17 cellular contexts compared by ENCODE assay signal in genomic region chr15:42405876-42406482, GRCh38. TPM values are rescaled to one million over a fixed set of nuclear protein-coding genes. Genes with fewer than 3 reads are reported as not detected.
DNase-seq lines count a peak whose midpoint lies in the region; ATAC-seq, FAIRE-seq and TF ChIP-seq lines count a peak whose summit lies in the region.
"Had no signal": no experiment of that assay in that cellular context is flagged by ENCODE, and none has a peak within 500 bp of the region (broad histone marks: within the 10 kb centered on the region; RNA-seq: fewer than 3 reads in every experiment).

No MANE protein-coding gene starts in this region.

- no peak overlapping the region for H3K9ac ChIP-seq in kidney (ENCODE audit: low read length in 2 of 2)

- FAIRE-seq in kidney (lab: Jason Lieb, UNC): no peak
- FAIRE-seq: GM12878 had no signal

- H3K27ac Mint-ChIP-seq in nephron (peak overlapping the region in 2 of 3 experiments; percentile 39 to 62), natural killer cell (no peak overlapping the region)
- H3K27ac Mint-ChIP-seq: H9 had no signal

- H3K9me3 ChIP-seq in kidney (ENCODE audit: control insufficient read depth in 1 of 2, low read length in 2 of 2): no peaks in the 10 kb centered on the region
- H3K9me3 ChIP-seq: Caco-2 had no signal

- H3K27ac ChIP-seq in caudate nucleus (ENCODE audit: low read depth, low read length): peak overlapping the region; percentile 85
- peak overlapping the region in 1 of 2 donors; percentile 47 for H3K27ac ChIP-seq in kidney (ENCODE audit: low read depth in 2 of 2, low read length in 2 of 2)
- H3K27ac ChIP-seq: C4-2B had no signal

- TF ChIP-seq CTCF in kidney (IDR thresholded peaks at IDR 0.05; ENCODE audit: borderline replicate concordance, extremely low read depth, insufficient read depth) (no peak), nephron (IDR thresholded peaks at IDR 0.05; ENCODE audit: unreplicated experiment in 3 of 3) (no peak), natural killer cell (IDR thresholded peaks at IDR 0.05) (no peak)

- H3K27me3 Mint-ChIP-seq in nephron (ENCODE audit: low read depth) (peaks cover 3% of the 10 kb centered on the region), natural killer cell (ENCODE audit: low read depth in 2 of 2) (no peaks in the 10 kb centered on the region)

- no peak for ATAC-seq in natural killer cell
- no peak for ATAC-seq in HG03039 (IDR thresholded peaks at IDR 0.05; ENCODE audit: unreplicated experiment)
- ATAC-seq: GM12878 had no signal

- no peaks in the 10 kb centered on the region for H3K9me3 Mint-ChIP-seq in nephron
- no peaks in the 10 kb centered on the region for H3K9me3 Mint-ChIP-seq in natural killer cell
- H3K9me3 Mint-ChIP-seq: H9 had no signal

- H3K4me3 Mint-ChIP-seq in nephron: no peak overlapping the region
- no peak overlapping the region for H3K4me3 Mint-ChIP-seq in natural killer cell
- H3K4me3 Mint-ChIP-seq: H9 had no signal

- peak; percentile 56 for DNase-seq in Ammon's horn (ENCODE audit: low spot score)
- DNase-seq in caudate nucleus (lab: John Stamatoyannopoulos, UW): peak in 15 of 61 donors; percentile 5 to 47 (median 21)
- DNase-seq in kidney: no peak
- no peak for DNase-seq in natural killer cell
- DNase-seq in DMS53 treated with DMSO at 0.1 percent for 48 hours (lab: John Stamatoyannopoulos, UW; ENCODE audit: unreplicated experiment): no peak
- DNase-seq in activated CD4-positive, alpha-beta T cell treated with anti-CD3 and anti-CD28 coated beads, Interleukin-2, amount 50 U/mL, for 4 hours: no peak
- DNase-seq: Caco-2; H9; NCI-H146; NCI-H345; NCI-H69; NK-92 treated with Interleukin-12 subunit alpha and Interleukin-12 subunit beta, amount 100 ng/mL, for 24 hours had no signal

- intact Hi-C loops in kidney (cut with DNase I) (no loop called here), natural killer cell (cut with micrococcal nuclease) (no loop called here)

- H3K36me3 Mint-ChIP-seq in nephron (ENCODE audit: low read depth): peaks cover 9% of the 10 kb centered on the region
- no peaks in the 10 kb centered on the region for H3K36me3 Mint-ChIP-seq in natural killer cell

- peaks cover 10% of the 10 kb centered on the region for H3K4me1 Mint-ChIP-seq in nephron
- H3K4me1 Mint-ChIP-seq in natural killer cell: peaks cover 22 to 24% of the 10 kb centered on the region in 2 donors
- H3K4me1 Mint-ChIP-seq: H9 had no signal

- H3K4me1 ChIP-seq in kidney (ENCODE audit: control insufficient read depth in 1 of 2, insufficient read depth in 1 of 2, low read depth in 1 of 2, low read length in 2 of 2): peaks cover 3 to 4% of the 10 kb centered on the region in 2 donors

- peaks cover 15 to 16% of the 10 kb centered on the region in 2 donors for H3K36me3 ChIP-seq in kidney (ENCODE audit: control insufficient read depth in 1 of 2, insufficient read depth in 2 of 2, low read length in 2 of 2)

- peak overlapping the region; percentile 42 to 46 for H3K4me3 ChIP-seq in kidney (ENCODE audit: low read length in 2 of 2)
- H3K4me3 ChIP-seq: GM12878 had no signal

RNA-seq across cellular contexts. Expression of gene CAPN3, which starts 46.7 kb away (rescaled TPM):
- 12.9 TPM for total RNA-seq in kidney
- 39.7 TPM for polyA plus RNA-seq in kidney (ENCODE audit: insufficient read depth, low read depth, low replicate concordance)
- total RNA-seq in natural killer cell: 10 to 100 TPM in 1 of 3 donors, 1 to 10 TPM in 2; 5.5 to 10.8 (median 6.8) TPM
- total RNA-seq: A172 had no signal

Comparison
In these comparisons a context has a peak if more than half of its experiments do, and no peak if none do; other contexts are left out.
1. H3K27ac Mint-ChIP-seq: peak in nephron (2 of 3); none in natural killer cell (0 of 2).